18 cellular contexts compared by ENCODE assay signal in the genomic region with DNA sequence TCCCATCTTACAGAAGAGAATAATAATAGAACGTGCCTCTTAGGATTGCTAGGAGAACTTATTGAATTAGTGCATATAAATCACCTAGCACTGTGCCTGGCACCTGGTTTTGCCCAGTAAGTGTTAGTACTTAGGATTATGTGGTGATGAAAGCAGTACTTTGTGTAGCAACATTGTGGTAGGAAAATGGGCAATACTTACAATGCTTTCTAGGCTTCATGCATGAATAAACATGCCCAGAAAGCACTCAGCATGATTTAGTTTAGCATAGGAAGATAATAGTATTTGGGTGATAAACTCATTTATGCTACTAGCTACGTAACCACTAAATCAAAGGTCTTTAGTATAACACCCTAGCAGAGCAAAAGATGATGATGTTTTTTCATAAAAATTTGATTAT.
"Had no signal": no experiment of that assay in that cellular context is flagged by ENCODE, and none has a peak within 500 bp of the region (broad histone marks: within the 10 kb centered on the region; RNA-seq: fewer than 3 reads in every experiment).

No MANE protein-coding gene starts in this region.

- H3K4me1 ChIP-seq: colonic mucosa, esophagus muscularis mucosa, left ventricle myocardium inferior, parathyroid adenoma had no signal

- H3K36me3 ChIP-seq: colonic mucosa had no signal

- FAIRE-seq: endometrium, kidney had no signal

- DNase-seq: activated CD4-positive, alpha-beta T cell treated with anti-CD3 and anti-CD28 coated beads, Interleukin-2, amount 50 U/mL, for 4 hours; activated CD4-positive, CD25-positive, alpha-beta regulatory T cell treated with anti-CD3 and anti-CD28 coated beads, Interleukin-2, amount 50 U/mL, for 72 hours; activated naive CD4-positive, alpha-beta T cell treated with Interleukin-2 at 50 U/mL for 16 hours; central memory CD4-positive, alpha-beta T cell; colonic mucosa; glutamatergic neuron; hypothalamus; kidney; left ventricle myocardium inferior; mucosa of descending colon; naive thymus-derived CD8-positive, alpha-beta T cell; stimulated activated CD4-positive, alpha-beta T cell treated with anti-CD3 and anti-CD28 coated beads, Interleukin-1b, Interleukin-23, amount 100 ng/mL, for 48 hours; stimulated activated naive CD8-positive, alpha-beta T cell treated with anti-CD3 and anti-CD28 coated beads, Interleukin-15, amount 100 ng/mL, for 72 hours had no signal

- H3K9me3 ChIP-seq: colonic mucosa, esophagus muscularis mucosa, left ventricle myocardium inferior, mucosa of descending colon, neutrophil had no signal

- H3K27me3 ChIP-seq: colonic mucosa, esophagus muscularis mucosa, neutrophil had no signal

- ATAC-seq: activated T-helper 17 cell treated with anti-CD3 and anti-CD28 coated beads, Interleukin-2, amount 50 U/mL, for 72 hours; mucosa of descending colon; naive thymus-derived CD8-positive, alpha-beta T cell; stimulated activated naive CD8-positive, alpha-beta T cell treated with anti-CD3 and anti-CD28 coated beads, Interleukin-15, amount 100 ng/mL, for 72 hours had no signal

- H3K27ac ChIP-seq: colonic mucosa, esophagus muscularis mucosa, left ventricle myocardium inferior, neutrophil, parathyroid adenoma had no signal

- H3K4me3 ChIP-seq: colonic mucosa, esophagus muscularis mucosa, left ventricle myocardium inferior, mucosa of descending colon had no signal
